In genomic region chr10:79224263-79224949, GRCh38 we compare ENCODE assay signal across 14 cellular contexts.
DNase-seq lines count a peak whose midpoint lies in the region; ATAC-seq and TF ChIP-seq lines count a peak whose summit lies in the region.
"Had no signal": no experiment of that assay in that cellular context is flagged by ENCODE, and none has a peak within 500 bp of the region (broad histone marks: within the 10 kb centered on the region; RNA-seq: fewer than 3 reads in every experiment).

No MANE protein-coding gene starts in this region.

- TF ChIP-seq CTCF in endodermal cell (conservative IDR thresholded peaks at IDR 0.05), result no peak
- TF ChIP-seq CTCF in mesothelial cell of epicardium (IDR thresholded peaks at IDR 0.05; ENCODE audit: unreplicated experiment), result no peak
- TF ChIP-seq CTCF in spleen (IDR thresholded peaks at IDR 0.05 in 8 of 11, conservative IDR thresholded peaks at IDR 0.05 in 3 of 11), result no peak

- H3K4me3 ChIP-seq in HUES6 (ENCODE audit: low read depth, low read length) (no peak overlapping the region; the same call in 1 of the 2 replicates), endodermal cell (ENCODE audit: low read length) (no peak overlapping the region), spleen (no peak overlapping the region), aorta (ENCODE audit: low read length in 2 of 2) (no peak overlapping the region)

- H3K36me3 Mint-ChIP-seq in endodermal cell (ENCODE audit: low read depth) (peaks cover 29% of the 10 kb centered on the region), mesothelial cell of epicardium (peaks cover 8% of the 10 kb centered on the region)
- no peaks in the 10 kb centered on the region for H3K36me3 Mint-ChIP-seq in activated CD4-positive, alpha-beta memory T cell treated with anti-CD3 and anti-CD28 coated beads for 36 hours
- H3K36me3 Mint-ChIP-seq: activated CD8-positive, alpha-beta memory T cell treated with anti-CD3 and anti-CD28 coated beads, Interleukin-2, amount 10 ng/mL, durations not matched to agents 7 days and 5 days; activated naive CD4-positive, alpha-beta T cell treated with anti-CD3 and anti-CD28 coated beads, Interleukin-2, amount 10 ng/mL, durations not matched to agents 7 days and 5 days had no signal

- 88 to 94% methylated on average over 9 to 11 of the region's 11 CpGs for WGBS in endodermal cell (ENCODE audit: insufficient coverage in 1 of 2, insufficient read length in 1 of 2), 2 experiments
- 76 to 86% (median 82%) methylated on average over 9 to 11 of the region's 11 CpGs for WGBS in spleen, 5 donors
- 93 to 94% methylated on average over 11 of the region's 11 CpGs for WGBS in aorta, 2 donors

- H3K27ac Mint-ChIP-seq in endodermal cell (peak overlapping the region; percentile 12), mesothelial cell of epicardium (peak overlapping the region; percentile 92)
- no peak overlapping the region for H3K27ac Mint-ChIP-seq in activated CD4-positive, alpha-beta memory T cell treated with anti-CD3 and anti-CD28 coated beads for 36 hours
- H3K27ac Mint-ChIP-seq: activated CD8-positive, alpha-beta memory T cell treated with anti-CD3 and anti-CD28 coated beads, Interleukin-2, amount 10 ng/mL, durations not matched to agents 7 days and 5 days; activated naive CD4-positive, alpha-beta T cell treated with anti-CD3 and anti-CD28 coated beads, Interleukin-2, amount 10 ng/mL, durations not matched to agents 7 days and 5 days had no signal

- no peaks in the 10 kb centered on the region for H3K36me3 ChIP-seq in HUES6 (ENCODE audit: control insufficient read depth, insufficient read depth, low read length)
- H3K36me3 ChIP-seq in endodermal cell (ENCODE audit: control insufficient read depth, insufficient read depth, low read length), result peaks cover 35% of the 10 kb centered on the region
- peaks cover 0 to 69% (median 0%) of the 10 kb centered on the region in 6 donors for H3K36me3 ChIP-seq in spleen
- no peaks in the 10 kb centered on the region for H3K36me3 ChIP-seq in aorta (ENCODE audit: control insufficient read depth in 1 of 2, insufficient read depth in 2 of 2, low read length in 1 of 2)
- H3K36me3 ChIP-seq: WERI-Rb-1 had no signal

- DNase-seq in endodermal cell (no peak), mesothelial cell of epicardium (ENCODE audit: low spot score in 2 of 2, unreplicated experiment in 2 of 2) (no peak), spleen (no peak), GM19240 (ENCODE audit: insufficient read length, low spot score) (no peak), aorta (no peak), hypothalamus (lab: John Stamatoyannopoulos, UW) (no peak)
- no peak for DNase-seq in activated CD4-positive, alpha-beta memory T cell treated with anti-CD3 and anti-CD28 coated beads for 36 hours
- DNase-seq: activated CD8-positive, alpha-beta memory T cell treated with anti-CD3 and anti-CD28 coated beads, Interleukin-2, amount 10 ng/mL, durations not matched to agents 7 days and 5 days; activated naive CD4-positive, alpha-beta T cell treated with anti-CD3 and anti-CD28 coated beads, Interleukin-2, amount 10 ng/mL, durations not matched to agents 7 days and 5 days; cortex of kidney; NCI-H1048; NCI-H446 treated with DMSO at 0.1 percent for 48 hours; WERI-Rb-1 had no signal

- no peak overlapping the region for H3K4me3 Mint-ChIP-seq in endodermal cell
- H3K4me3 Mint-ChIP-seq in mesothelial cell of epicardium, result no peak overlapping the region
- H3K4me3 Mint-ChIP-seq in activated CD4-positive, alpha-beta memory T cell treated with anti-CD3 and anti-CD28 coated beads for 36 hours, result no peak overlapping the region
- H3K4me3 Mint-ChIP-seq: activated CD8-positive, alpha-beta memory T cell treated with anti-CD3 and anti-CD28 coated beads, Interleukin-2, amount 10 ng/mL, durations not matched to agents 7 days and 5 days; activated naive CD4-positive, alpha-beta T cell treated with anti-CD3 and anti-CD28 coated beads, Interleukin-2, amount 10 ng/mL, durations not matched to agents 7 days and 5 days had no signal

- TF ChIP-seq POLR2A in spleen (IDR thresholded peaks at IDR 0.05), result no peak

- H3K9me3 ChIP-seq in HUES6 (ENCODE audit: control insufficient read depth, insufficient read depth, low read depth, low read length) (no peaks in the 10 kb centered on the region), endodermal cell (ENCODE audit: control insufficient read depth, low read length) (no peaks in the 10 kb centered on the region), spleen (no peaks in the 10 kb centered on the region), aorta (ENCODE audit: control insufficient read depth, low read length) (no peaks in the 10 kb centered on the region)

- no peaks in the 10 kb centered on the region for H3K27me3 Mint-ChIP-seq in endodermal cell (ENCODE audit: insufficient read depth)
- H3K27me3 Mint-ChIP-seq in mesothelial cell of epicardium (ENCODE audit: low read depth), result no peaks in the 10 kb centered on the region
- H3K27me3 Mint-ChIP-seq in activated CD4-positive, alpha-beta memory T cell treated with anti-CD3 and anti-CD28 coated beads for 36 hours, result no peaks in the 10 kb centered on the region
- H3K27me3 Mint-ChIP-seq: activated CD8-positive, alpha-beta memory T cell treated with anti-CD3 and anti-CD28 coated beads, Interleukin-2, amount 10 ng/mL, durations not matched to agents 7 days and 5 days; activated naive CD4-positive, alpha-beta T cell treated with anti-CD3 and anti-CD28 coated beads, Interleukin-2, amount 10 ng/mL, durations not matched to agents 7 days and 5 days had no signal

- H3K9me3 Mint-ChIP-seq in endodermal cell (no peaks in the 10 kb centered on the region), mesothelial cell of epicardium (no peaks in the 10 kb centered on the region)
- no peaks in the 10 kb centered on the region for H3K9me3 Mint-ChIP-seq in activated CD4-positive, alpha-beta memory T cell treated with anti-CD3 and anti-CD28 coated beads for 36 hours
- H3K9me3 Mint-ChIP-seq: activated naive CD4-positive, alpha-beta T cell treated with anti-CD3 and anti-CD28 coated beads, Interleukin-2, amount 10 ng/mL, durations not matched to agents 7 days and 5 days had no signal

- no peak for ATAC-seq in aorta (ENCODE audit: low FRiP score)
- ATAC-seq: activated CD8-positive, alpha-beta memory T cell treated with anti-CD3 and anti-CD28 coated beads, Interleukin-2, amount 10 ng/mL, durations not matched to agents 7 days and 5 days had no signal

- H3K27ac ChIP-seq in HUES6 (ENCODE audit: low read depth, low read length), result no peak overlapping the region; the same call in 1 of the 2 replicates
- no peak overlapping the region for H3K27ac ChIP-seq in endodermal cell (ENCODE audit: low read depth, low read length)
- H3K27ac ChIP-seq in spleen, result peak overlapping the region in 5 of 8 donors; percentile 63 to 78 (median 73)
- H3K27ac ChIP-seq in aorta (ENCODE audit: low read depth in 1 of 2, low read length in 2 of 2), result no peak overlapping the region
- H3K27ac ChIP-seq: WERI-Rb-1 had no signal

- CTCF ChIA-PET in activated CD4-positive, alpha-beta memory T cell treated with anti-CD3 and anti-CD28 coated beads for 36 hours (lab: Charles Lee), result no interaction called here

- intact Hi-C loops in spleen (cut with DNase I; ENCODE audit: low total_unique reads), result no loop called here
- intact Hi-C loops in activated CD4-positive, alpha-beta memory T cell treated with anti-CD3 and anti-CD28 coated beads for 36 hours (cut with micrococcal nuclease), result no loop called here
- intact Hi-C loops in aorta (cut with DNase I), result no loop called here

- H3K4me1 Mint-ChIP-seq in endodermal cell (peaks cover 32% of the 10 kb centered on the region), mesothelial cell of epicardium (peaks cover 47% of the 10 kb centered on the region)
- no peaks in the 10 kb centered on the region for H3K4me1 Mint-ChIP-seq in activated CD4-positive, alpha-beta memory T cell treated with anti-CD3 and anti-CD28 coated beads for 36 hours (ENCODE audit: low read depth)
- H3K4me1 Mint-ChIP-seq: activated CD8-positive, alpha-beta memory T cell treated with anti-CD3 and anti-CD28 coated beads, Interleukin-2, amount 10 ng/mL, durations not matched to agents 7 days and 5 days; activated naive CD4-positive, alpha-beta T cell treated with anti-CD3 and anti-CD28 coated beads, Interleukin-2, amount 10 ng/mL, durations not matched to agents 7 days and 5 days had no signal

- H3K9ac ChIP-seq in HUES6 (ENCODE audit: low read length), result peak overlapping the region; percentile 24
- H3K9ac ChIP-seq in endodermal cell (ENCODE audit: extremely low read depth, low read length, poor library complexity, severe bottlenecking), result no peak overlapping the region

- POLR2A ChIA-PET in activated CD4-positive, alpha-beta memory T cell treated with anti-CD3 and anti-CD28 coated beads for 36 hours (lab: Charles Lee), result no interaction called here

- H3K27me3 ChIP-seq in HUES6 (ENCODE audit: control insufficient read depth, insufficient read depth, low read length) (no peaks in the 10 kb centered on the region), endodermal cell (ENCODE audit: control insufficient read depth, insufficient read depth, low read length, poor library complexity, severe bottlenecking) (no peaks in the 10 kb centered on the region), spleen (replicated peaks in 1 of 7) (no peaks in the 10 kb centered on the region), aorta (ENCODE audit: control insufficient read depth in 1 of 2, insufficient read depth in 2 of 2, low read length in 1 of 2) (no peaks in the 10 kb centered on the region)

- peaks cover 62% of the 10 kb centered on the region for H3K4me1 ChIP-seq in HUES6 (ENCODE audit: control insufficient read depth, insufficient read depth, low read length)
- peaks cover 11% of the 10 kb centered on the region for H3K4me1 ChIP-seq in endodermal cell (ENCODE audit: control insufficient read depth, insufficient read depth, low read length)
- peaks cover 8 to 81% (median 49%) of the 10 kb centered on the region in 6 donors for H3K4me1 ChIP-seq in spleen
- no peaks in the 10 kb centered on the region for H3K4me1 ChIP-seq in aorta (ENCODE audit: control insufficient read depth in 1 of 2, insufficient read depth in 2 of 2, low read length in 2 of 2)

Comparison
In these comparisons a context has a peak if more than half of its experiments do, and no peak if none do; other contexts are left out.
1. H3K27ac ChIP-seq: peak in spleen (5 of 8); none in HUES6 (single experiment), endodermal cell (single experiment) and aorta (0 of 2).